In genomic region chr3:61250784-61251173, GRCh38 we compare ENCODE assay signal across 8 cellular contexts. TPM values are rescaled to one million over a fixed set of nuclear protein-coding genes. Genes with fewer than 3 reads are reported as not detected.
DNase-seq lines count a peak whose midpoint lies in the region; ATAC-seq and TF ChIP-seq lines count a peak whose summit lies in the region.

No MANE protein-coding gene starts in this region.

- H3K27me3 Mint-ChIP-seq in CD8-positive, alpha-beta T cell (ENCODE audit: low read depth): peaks cover 3% of the 10 kb centered on the region
- peaks cover 7% of the 10 kb centered on the region for H3K27me3 Mint-ChIP-seq in IgD-negative memory B cell
- peaks cover 4% of the 10 kb centered on the region for H3K27me3 Mint-ChIP-seq in activated T-cell treated with anti-CD3 and anti-CD28 coated beads, Interleukin-2, amount 50 U/mL, for 4 hours (ENCODE audit: low read depth)

- TF ChIP-seq EP300 in gastroesophageal sphincter (IDR thresholded peaks at IDR 0.05): no peak

- peak overlapping the region; percentile 84 for H2AFZ ChIP-seq in parathyroid adenoma

- peak overlapping the region; percentile 64 for H3K9ac ChIP-seq in parathyroid adenoma

- H3K4me3 Mint-ChIP-seq in CD8-positive, alpha-beta T cell: peak overlapping the region; percentile 88
- H3K4me3 Mint-ChIP-seq in IgD-negative memory B cell: peak overlapping the region; percentile 76 to 97 (median 92)
- peak overlapping the region; percentile 87 for H3K4me3 Mint-ChIP-seq in activated T-cell treated with anti-CD3 and anti-CD28 coated beads, Interleukin-2, amount 50 U/mL, for 4 hours

- intact Hi-C loops in CD8-positive, alpha-beta T cell (cut with DNase I, micrococcal nuclease): loop anchor here (5.0 to 10.0 kb wide), 2 partner anchors 1236 to 1798 kb away; no protein-coding TSS in a partner anchor

- peak overlapping the region; percentile 65 for H3K4me3 ChIP-seq in CD8-positive, alpha-beta T cell (ENCODE audit: low read depth, low read length)
- H3K4me3 ChIP-seq in gastroesophageal sphincter: peak overlapping the region; percentile 50 to 63
- peak overlapping the region; percentile 83 for H3K4me3 ChIP-seq in parathyroid adenoma (ENCODE audit: low read depth, low read length)

- peaks cover 20% of the 10 kb centered on the region for H3K4me1 Mint-ChIP-seq in CD8-positive, alpha-beta T cell (ENCODE audit: low read depth)
- H3K4me1 Mint-ChIP-seq in IgD-negative memory B cell: peaks cover 10 to 18% (median 14%) of the 10 kb centered on the region in 3 donors
- H3K4me1 Mint-ChIP-seq in activated T-cell treated with anti-CD3 and anti-CD28 coated beads, Interleukin-2, amount 50 U/mL, for 4 hours (ENCODE audit: low read depth): peaks cover 19% of the 10 kb centered on the region

- H3K27me3 ChIP-seq in CD8-positive, alpha-beta T cell (ENCODE audit: insufficient read depth, low read length): no peaks in the 10 kb centered on the region
- H3K27me3 ChIP-seq in gastroesophageal sphincter (no peaks in the 10 kb centered on the region), parathyroid adenoma (ENCODE audit: control insufficient read depth, insufficient read depth, low read length) (no peaks in the 10 kb centered on the region)

- no peak for ATAC-seq in CD8-positive, alpha-beta T cell
- ATAC-seq in activated T-cell treated with anti-CD3 and anti-CD28 coated beads, Interleukin-2, amount 50 U/mL, for 4 hours: no peak
- ATAC-seq in gastroesophageal sphincter: no peak
- no peak for ATAC-seq in GM18520 (IDR thresholded peaks at IDR 0.05; ENCODE audit: unreplicated experiment)
- ATAC-seq in GM21529 (IDR thresholded peaks at IDR 0.05; ENCODE audit: unreplicated experiment): no peak

- WGBS in gastroesophageal sphincter (ENCODE audit: low coverage in 1 of 2), 2 donors: 8 to 17% methylated on average over 3 to 11 of the region's 21 CpGs

- H3K27ac ChIP-seq in CD8-positive, alpha-beta T cell (ENCODE audit: low read depth, low read length): peak overlapping the region; percentile 15
- H3K27ac ChIP-seq in gastroesophageal sphincter (peak overlapping the region in 3 of 4 donors; percentile 69 to 82 (median 81)), parathyroid adenoma (peak overlapping the region; percentile 94)

- TF ChIP-seq CTCF in CD8-positive, alpha-beta T cell (IDR thresholded peaks at IDR 0.05): no peak
- TF ChIP-seq CTCF in gastroesophageal sphincter (IDR thresholded peaks at IDR 0.05) (no peak), parathyroid adenoma (IDR thresholded peaks at IDR 0.05) (no peak)

- peaks cover 6% of the 10 kb centered on the region for H3K36me3 Mint-ChIP-seq in CD8-positive, alpha-beta T cell
- no peaks in the 10 kb centered on the region for H3K36me3 Mint-ChIP-seq in IgD-negative memory B cell
- no peaks in the 10 kb centered on the region for H3K36me3 Mint-ChIP-seq in activated T-cell treated with anti-CD3 and anti-CD28 coated beads, Interleukin-2, amount 50 U/mL, for 4 hours (ENCODE audit: insufficient read depth)

- H3K9me3 ChIP-seq in CD8-positive, alpha-beta T cell (ENCODE audit: low read length): no peaks in the 10 kb centered on the region
- H3K9me3 ChIP-seq in gastroesophageal sphincter (no peaks in the 10 kb centered on the region), parathyroid adenoma (ENCODE audit: control insufficient read depth, low read length) (no peaks in the 10 kb centered on the region)

- POLR2A ChIA-PET in CD8-positive, alpha-beta T cell (lab: Charles Lee): no interaction called here

- H3K4me2 ChIP-seq in parathyroid adenoma (ENCODE audit: low read length): peak overlapping the region; percentile 89

- no peaks in the 10 kb centered on the region for H3K9me3 Mint-ChIP-seq in CD8-positive, alpha-beta T cell
- H3K9me3 Mint-ChIP-seq in IgD-negative memory B cell: no peaks in the 10 kb centered on the region
- H3K9me3 Mint-ChIP-seq in activated T-cell treated with anti-CD3 and anti-CD28 coated beads, Interleukin-2, amount 50 U/mL, for 4 hours: no peaks in the 10 kb centered on the region

- DNase-seq in CD8-positive, alpha-beta T cell: peak in 1 of 7 experiments; percentile 26
- no peak for DNase-seq in activated T-cell treated with anti-CD3 and anti-CD28 coated beads, Interleukin-2, amount 50 U/mL, for 4 hours
- DNase-seq in cerebellar nuclear complex (lab: John Stamatoyannopoulos, UW): no peak

- H3K36me3 ChIP-seq in CD8-positive, alpha-beta T cell (ENCODE audit: insufficient read depth, low read length): no peaks in the 10 kb centered on the region
- H3K36me3 ChIP-seq in gastroesophageal sphincter (no peaks in the 10 kb centered on the region), parathyroid adenoma (ENCODE audit: control insufficient read depth, insufficient read depth, low read length) (no peaks in the 10 kb centered on the region)

- peaks cover 17% of the 10 kb centered on the region for H3K4me1 ChIP-seq in CD8-positive, alpha-beta T cell (ENCODE audit: insufficient read depth, low read length)
- H3K4me1 ChIP-seq in gastroesophageal sphincter (peaks cover 0 to 21% (median 7%) of the 10 kb centered on the region in 3 donors), parathyroid adenoma (peaks cover 39% of the 10 kb centered on the region)

- CTCF ChIA-PET in CD8-positive, alpha-beta T cell (lab: Charles Lee): no interaction called here

- no peaks in the 10 kb centered on the region for H3K79me2 ChIP-seq in parathyroid adenoma

- TF ChIP-seq POLR2A in gastroesophageal sphincter (IDR thresholded peaks at IDR 0.05): no peak

- peak overlapping the region; percentile 82 for H3K27ac Mint-ChIP-seq in CD8-positive, alpha-beta T cell
- H3K27ac Mint-ChIP-seq in IgD-negative memory B cell: peak overlapping the region; percentile 2 to 90 (median 84)

RNA-seq across cellular contexts. Expression of gene FHIT, which starts 0.5 kb away (rescaled TPM):
- total RNA-seq in CD8-positive, alpha-beta T cell: 1 to 10 TPM; 7.6 to 8.1 TPM
- polyA plus RNA-seq in IgD-negative memory B cell: 17.3 TPM
- total RNA-seq in activated T-cell treated with anti-CD3 and anti-CD28 coated beads, Interleukin-2, amount 50 U/mL, for 4 hours: 1 to 10 TPM in 2 of 3 donors, under 1 TPM in 1; 0.66 to 5.5 (median 2.4) TPM
- total RNA-seq in gastroesophageal sphincter: 1 to 10 TPM; 1.4 to 7.3 (median 3.9) TPM

Comparison
In these comparisons a context has a peak if more than half of its experiments do, and no peak if none do; other contexts are left out.
1. H3K27ac ChIP-seq: peak in every context shown above with its lines; median percentile 94 in parathyroid adenoma; 81 in gastroesophageal sphincter; 15 in CD8-positive, alpha-beta T cell.